1 cellular context compared by ENCODE assay signal in the genomic region with DNA sequence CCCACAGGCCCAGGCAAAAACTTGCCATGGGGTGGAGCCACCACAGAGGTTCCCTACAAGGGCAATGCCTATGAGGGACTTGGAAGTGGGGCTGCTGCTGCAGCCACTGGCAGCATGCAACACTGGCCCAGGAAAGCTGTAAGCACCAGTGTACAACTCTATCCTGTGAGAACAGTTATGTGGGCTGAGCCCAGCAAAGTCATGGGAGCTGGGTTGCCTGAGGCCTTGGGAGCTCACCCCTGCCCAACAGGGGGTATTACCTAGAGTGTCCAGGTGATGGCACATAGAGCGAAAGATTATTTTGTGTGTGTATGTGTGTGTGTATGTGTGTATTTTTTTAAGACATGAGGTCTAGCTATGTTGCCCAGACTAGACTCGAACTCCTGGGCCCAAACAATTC.
TF ChIP-seq lines count a peak whose summit lies in the region.

No MANE protein-coding gene starts in this region.

TF ChIP-seq in H1, 55 proteins besides CTCF, POLR2A, EP300 and RAD21 (continued from another document):
- TF ChIP-seq, protein P1, sequence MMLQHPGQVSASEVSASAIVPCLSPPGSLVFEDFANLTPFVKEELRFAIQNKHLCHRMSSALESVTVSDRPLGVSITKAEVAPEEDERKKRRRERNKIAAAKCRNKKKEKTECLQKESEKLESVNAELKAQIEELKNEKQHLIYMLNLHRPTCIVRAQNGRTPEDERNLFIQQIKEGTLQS (IDR thresholded peaks at IDR 0.05; ENCODE audit: insufficient read depth, low read depth, low read length): no peak
- TF ChIP-seq TCF12 (IDR thresholded peaks at IDR 0.05; ENCODE audit: low read depth, low read length) (no peak), SIN3A (conservative IDR thresholded peaks at IDR 0.05 in 1 of 2, IDR thresholded peaks at IDR 0.05 in 1 of 2; ENCODE audit: low read depth in 1 of 2, low read length in 2 of 2) (no peak), KDM4A (IDR thresholded peaks at IDR 0.05; ENCODE audit: low read depth, low read length, severe bottlenecking) (no peak), CHD2 (IDR thresholded peaks at IDR 0.05; ENCODE audit: low read length) (no peak), TAF1 (IDR thresholded peaks at IDR 0.05; ENCODE audit: low read depth, low read length) (no peak)
- TF ChIP-seq, protein P2, sequence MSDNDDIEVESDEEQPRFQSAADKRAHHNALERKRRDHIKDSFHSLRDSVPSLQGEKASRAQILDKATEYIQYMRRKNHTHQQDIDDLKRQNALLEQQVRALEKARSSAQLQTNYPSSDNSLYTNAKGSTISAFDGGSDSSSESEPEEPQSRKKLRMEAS (IDR thresholded peaks at IDR 0.05): no peak
